Comparison of ENCODE assay signal across 16 cellular contexts in the genomic region with DNA sequence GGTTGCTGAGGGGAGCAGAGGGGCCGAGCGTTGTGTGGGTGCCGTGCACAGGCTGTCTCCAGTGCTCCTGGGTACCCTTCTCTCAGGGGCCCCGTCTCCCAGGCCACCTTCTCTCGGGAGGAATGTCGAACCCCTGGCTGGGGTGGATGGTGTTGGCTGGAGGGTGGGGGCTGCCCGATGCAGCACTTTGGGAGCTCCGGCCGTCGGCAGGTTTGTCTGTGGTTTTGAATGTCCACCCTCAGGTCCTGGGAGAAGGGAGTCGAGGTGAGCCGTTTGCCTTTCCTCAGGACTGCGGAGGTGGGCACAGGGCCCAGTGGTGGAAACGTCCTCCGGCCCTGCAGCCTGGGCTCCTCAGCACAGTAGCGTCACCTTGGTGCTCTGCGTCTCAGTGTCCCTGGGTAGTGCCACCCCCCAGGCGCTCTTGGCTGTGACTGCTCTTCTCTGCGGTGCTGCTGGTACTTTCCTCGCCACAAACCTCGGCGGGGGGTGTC.
"Had no signal": no experiment of that assay in that cellular context is flagged by ENCODE, and none has a peak within 500 bp of the region (broad histone marks: within the 10 kb centered on the region; RNA-seq: fewer than 3 reads in every experiment).

No MANE protein-coding gene starts in this region.

- DNase-seq: activated CD4-positive, alpha-beta T cell treated with anti-CD3 and anti-CD28 coated beads for 4 hours; activated naive CD4-positive, alpha-beta T cell treated with anti-CD3 and anti-CD28 coated beads, Interleukin-2, amount 50 U/mL, for 16 hours; adrenal gland; endodermal cell; SK-N-SH; stimulated activated CD4-positive, alpha-beta T cell treated with anti-CD3 and anti-CD28 coated beads, Interleukin-12 subunit alpha, Interleukin-12 subunit beta, amount 100 ng/mL, for 4 hours; stimulated activated naive CD4-positive, alpha-beta T cell treated with Interleukin-2 at 50 U/mL for 16 hours; T-helper 1 cell; uterus; WERI-Rb-1 had no signal

- ATAC-seq: activated T-helper 17 cell treated with anti-CD3 and anti-CD28 coated beads, Interleukin-2, amount 50 U/mL, for 72 hours; left lung; pancreas had no signal

- H3K27ac Mint-ChIP-seq: activated T-helper 17 cell treated with anti-CD3 and anti-CD28 coated beads, Interleukin-2, amount 50 U/mL, for 72 hours; brain; dendritic cell treated with granulocyte-macrophage colony-stimulating factor and Interleukin-4, amounts not matched to agents 40 ng/mL and 50 ng/mL, for 4 days; endodermal cell had no signal

- H3K4me3 ChIP-seq: adrenal gland, left lung, neural progenitor cell, pancreas, uterus had no signal

- H3K9me3 ChIP-seq: adrenal gland, left lung, pancreas, SK-N-SH, uterus had no signal

- H3K9ac ChIP-seq: neural progenitor cell, SK-N-SH had no signal

- H3K27me3 Mint-ChIP-seq: activated T-helper 17 cell treated with anti-CD3 and anti-CD28 coated beads, Interleukin-2, amount 50 U/mL, for 72 hours; dendritic cell treated with granulocyte-macrophage colony-stimulating factor and Interleukin-4, amounts not matched to agents 40 ng/mL and 50 ng/mL, for 4 days had no signal

- H3K4me3 Mint-ChIP-seq: activated T-helper 17 cell treated with anti-CD3 and anti-CD28 coated beads, Interleukin-2, amount 50 U/mL, for 72 hours; brain; dendritic cell treated with granulocyte-macrophage colony-stimulating factor and Interleukin-4, amounts not matched to agents 40 ng/mL and 50 ng/mL, for 4 days; endodermal cell; neural progenitor cell had no signal

- H3K4me1 ChIP-seq: pancreas had no signal

- H3K27ac ChIP-seq: adrenal gland, left lung, neural progenitor cell, pancreas, uterus had no signal

- H3K36me3 ChIP-seq: neural progenitor cell, uterus had no signal

- H3K9me3 Mint-ChIP-seq: activated T-helper 17 cell treated with anti-CD3 and anti-CD28 coated beads, Interleukin-2, amount 50 U/mL, for 72 hours; brain; dendritic cell treated with granulocyte-macrophage colony-stimulating factor and Interleukin-4, amounts not matched to agents 40 ng/mL and 50 ng/mL, for 4 days; endodermal cell; neural progenitor cell had no signal

- H3K27me3 ChIP-seq: adrenal gland, left lung, neural progenitor cell, pancreas, uterus had no signal
